In the genomic region with DNA sequence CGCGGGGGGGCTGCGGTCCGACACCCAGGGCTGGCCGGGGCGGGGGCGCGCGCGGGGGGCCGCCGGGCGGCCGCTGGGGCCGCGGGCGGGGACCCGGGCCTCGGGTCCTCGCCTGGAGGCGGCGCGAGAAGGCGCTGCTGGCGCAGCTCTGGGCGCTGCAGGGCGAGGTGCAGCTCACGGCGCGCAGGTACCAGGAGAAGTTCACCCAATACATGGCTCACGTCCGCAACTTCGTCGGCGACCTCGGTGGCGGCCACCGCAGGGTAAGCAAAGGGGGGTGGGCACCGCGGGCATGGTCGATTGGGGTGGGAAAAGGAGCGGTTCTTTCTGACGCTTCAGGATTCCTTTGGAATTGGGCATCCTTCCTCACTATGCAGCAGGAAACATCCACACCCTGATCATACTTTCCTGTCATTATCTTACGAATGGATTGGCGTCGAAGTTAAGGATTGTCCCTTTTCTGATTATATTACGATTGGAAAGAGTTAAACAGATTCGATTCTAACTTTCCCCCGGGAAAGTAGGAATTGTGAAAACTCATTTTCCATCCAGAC, we compare ENCODE assay signal across 11 cellular contexts. TPM values are rescaled to one million over a fixed set of nuclear protein-coding genes. Genes with fewer than 3 reads are reported as not detected.
DNase-seq lines count a peak whose midpoint lies in the region; ATAC-seq and TF ChIP-seq lines count a peak whose summit lies in the region.
"Had no signal": no experiment of that assay in that cellular context is flagged by ENCODE, and none has a peak within 500 bp of the region (broad histone marks: within the 10 kb centered on the region; RNA-seq: fewer than 3 reads in every experiment).

No MANE protein-coding gene starts in this region.

- H3K4me1 Mint-ChIP-seq in endodermal cell (peaks cover 5% of the 10 kb centered on the region), neural crest cell (peaks cover 27% of the 10 kb centered on the region)

- DNase-seq in NCI-H748 (lab: John Stamatoyannopoulos, UW; ENCODE audit: unreplicated experiment): peak; percentile 72
- DNase-seq in NCI-H748 treated with DMSO at 0.1 percent for 48 hours (lab: John Stamatoyannopoulos, UW): no peak
- peak; percentile 81 for DNase-seq in endodermal cell
- DNase-seq in neural crest cell (ENCODE audit: low read depth, low spot score): no peak
- DNase-seq in upper lobe of left lung: no peak
- no peak for DNase-seq in lower leg skin (ENCODE audit: low spot score in 2 of 2)
- DNase-seq: activated naive CD4-positive, alpha-beta T cell treated with anti-CD3 and anti-CD28 coated beads for 36 hours had no signal

- H3K4me3 ChIP-seq in endodermal cell (ENCODE audit: low read length): peak overlapping the region; percentile 65
- peak overlapping the region in 3 of 4 donors; percentile 29 to 47 (median 34) for H3K4me3 ChIP-seq in upper lobe of left lung
- no peak overlapping the region for H3K4me3 ChIP-seq in lower leg skin (ENCODE audit: low read depth, poor library complexity, severe bottlenecking)

- H3K4me3 Mint-ChIP-seq in endodermal cell (peak overlapping the region; percentile 33), neural crest cell (peak overlapping the region; percentile 88)
- H3K4me3 Mint-ChIP-seq: activated naive CD4-positive, alpha-beta T cell treated with anti-CD3 and anti-CD28 coated beads for 36 hours had no signal

- intact Hi-C loops in lower leg skin (cut with DNase I; ENCODE audit: low total_unique reads): no loop called here

- H3K4me1 ChIP-seq in endodermal cell (ENCODE audit: control insufficient read depth, insufficient read depth, low read length): peaks cover 3% of the 10 kb centered on the region
- peaks cover 13 to 25% (median 15%) of the 10 kb centered on the region in 4 donors for H3K4me1 ChIP-seq in upper lobe of left lung

- TF ChIP-seq CTCF in endodermal cell (conservative IDR thresholded peaks at IDR 0.05) (no peak), neural crest cell (conservative IDR thresholded peaks at IDR 0.05) (no peak), upper lobe of left lung (IDR thresholded peaks at IDR 0.05) (no peak), lower leg skin (IDR thresholded peaks at IDR 0.05) (no peak)

- peaks cover 52% of the 10 kb centered on the region for H3K27me3 Mint-ChIP-seq in endodermal cell (ENCODE audit: insufficient read depth)
- H3K27me3 Mint-ChIP-seq in neural crest cell (ENCODE audit: low read depth): peaks cover 45% of the 10 kb centered on the region

- no peaks in the 10 kb centered on the region for H3K9me3 ChIP-seq in endodermal cell (ENCODE audit: control insufficient read depth, low read length)
- H3K9me3 ChIP-seq in upper lobe of left lung: no peaks in the 10 kb centered on the region

- H3K27ac ChIP-seq in endodermal cell (ENCODE audit: low read depth, low read length) (no peak overlapping the region), upper lobe of left lung (no peak overlapping the region)
- H3K27ac ChIP-seq: epithelial cell of prostate had no signal

- no peak for TF ChIP-seq POLR2A in upper lobe of left lung (IDR thresholded peaks at IDR 0.05)
- TF ChIP-seq POLR2A in lower leg skin (IDR thresholded peaks at IDR 0.05): no peak

- no peaks in the 10 kb centered on the region for H3K36me3 ChIP-seq in endodermal cell (ENCODE audit: control insufficient read depth, insufficient read depth, low read length)
- no peaks in the 10 kb centered on the region for H3K36me3 ChIP-seq in upper lobe of left lung

- H3K9me3 Mint-ChIP-seq in endodermal cell (no peaks in the 10 kb centered on the region), neural crest cell (no peaks in the 10 kb centered on the region)
- H3K9me3 Mint-ChIP-seq: activated naive CD4-positive, alpha-beta T cell treated with anti-CD3 and anti-CD28 coated beads for 36 hours had no signal

- H3K27me3 ChIP-seq in endodermal cell (ENCODE audit: control insufficient read depth, insufficient read depth, low read length, poor library complexity, severe bottlenecking): peaks cover 40% of the 10 kb centered on the region
- peaks cover 0 to 20% (median 8%) of the 10 kb centered on the region in 4 donors for H3K27me3 ChIP-seq in upper lobe of left lung

- no peak for ATAC-seq in upper lobe of left lung (ENCODE audit: low FRiP score in 2 of 2)
- ATAC-seq in GM18511 (IDR thresholded peaks at IDR 0.05; ENCODE audit: unreplicated experiment): no peak
- ATAC-seq in HG02981 (IDR thresholded peaks at IDR 0.05; ENCODE audit: unreplicated experiment): no peak

- H3K36me3 Mint-ChIP-seq in endodermal cell (ENCODE audit: low read depth) (no peaks in the 10 kb centered on the region), neural crest cell (ENCODE audit: low read depth) (no peaks in the 10 kb centered on the region)

- no peak overlapping the region for H3K9ac ChIP-seq in endodermal cell (ENCODE audit: extremely low read depth, low read length, poor library complexity, severe bottlenecking)

- no peak overlapping the region for H3K27ac Mint-ChIP-seq in endodermal cell
- H3K27ac Mint-ChIP-seq in neural crest cell (ENCODE audit: unreplicated experiment): no peak overlapping the region
- H3K27ac Mint-ChIP-seq: activated naive CD4-positive, alpha-beta T cell treated with anti-CD3 and anti-CD28 coated beads for 36 hours had no signal

- no peak for TF ChIP-seq EP300 in upper lobe of left lung (IDR thresholded peaks at IDR 0.05)

- 0 to 4% methylated on average over 3 to 49 of the region's 49 CpGs for WGBS in endodermal cell (ENCODE audit: insufficient coverage in 1 of 2, insufficient read length in 1 of 2), 2 experiments
- 3 to 7% methylated on average over 7 to 45 of the region's 49 CpGs for WGBS in upper lobe of left lung, 2 donors
- WGBS in lower leg skin, 2 donors: 1 to 2% methylated on average over 17 to 22 of the region's 49 CpGs

RNA-seq across cellular contexts. Expression of gene PDZRN4, which starts 0.8 kb away (rescaled TPM):
- 1 to 10 TPM; 1.6 to 1.9 TPM for total RNA-seq in endodermal cell
- polyA plus RNA-seq in endodermal cell (2013, experiment 1 of 2): 3.0 TPM
- polyA plus RNA-seq in endodermal cell (2013, experiment 2 of 2): 3.4 TPM
- 1.8 and 2.5 TPM in 2 replicates for total RNA-seq in neural crest cell
- 1 to 10 TPM in 1 of 6 donors, under 1 TPM in 4, not detected in 1; 0.17 to 1.3 (median 0.61) TPM for total RNA-seq in upper lobe of left lung
- 1 to 10 TPM in 3 of 4 donors, under 1 TPM in 1; 0.65 to 8.3 (median 3.6) TPM for total RNA-seq in lower leg skin
- total RNA-seq: activated naive CD4-positive, alpha-beta T cell treated with anti-CD3 and anti-CD28 coated beads for 36 hours; RPMI7951 had no signal

Comparison
In these comparisons a context has a peak if more than half of its experiments do, and no peak if none do; other contexts are left out.
1. DNase-seq: peak in NCI-H748 (single experiment) and endodermal cell (single experiment); none in NCI-H748 treated with DMSO at 0.1 percent for 48 hours (single experiment), neural crest cell (single experiment), upper lobe of left lung (0 of 2) and lower leg skin (0 of 2).